16 cellular contexts compared by ENCODE assay signal in the genomic region with DNA sequence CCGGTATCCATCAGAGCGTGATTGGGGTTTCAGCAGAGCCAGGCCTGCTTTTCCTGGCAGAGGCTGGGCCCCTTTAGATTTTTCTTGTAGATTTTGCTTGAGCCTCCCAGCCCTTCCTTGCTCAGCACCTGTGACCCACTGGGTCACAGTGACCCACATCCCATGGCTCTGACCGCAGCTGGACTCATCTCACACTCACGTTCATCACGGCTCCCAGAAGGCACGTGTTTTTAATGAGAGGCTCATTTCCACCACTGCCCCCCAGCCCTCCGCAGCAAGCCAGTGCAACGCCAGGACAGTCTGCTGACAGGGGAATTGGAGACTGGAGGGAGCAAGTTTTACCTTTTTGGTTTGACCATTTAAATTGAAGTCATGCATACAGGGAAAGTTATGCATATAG.
A peak's percentile ranks its signal among the peaks of the same experiment; 100 is the strongest.
DNase-seq lines count a peak whose midpoint lies in the region; ATAC-seq and TF ChIP-seq lines count a peak whose summit lies in the region.
"Had no signal": no experiment of that assay in that cellular context is flagged by ENCODE, and none has a peak within 500 bp of the region (broad histone marks: within the 10 kb centered on the region; RNA-seq: fewer than 3 reads in every experiment).

No MANE protein-coding gene starts in this region.

- no peak for TF ChIP-seq CTCF in DOHH2 (IDR thresholded peaks at IDR 0.05; ENCODE audit: low read depth, low read length, poor library complexity, severe bottlenecking)
- no peak for TF ChIP-seq CTCF in OCI-LY1 (IDR thresholded peaks at IDR 0.05; ENCODE audit: low read length)
- TF ChIP-seq CTCF in foreskin fibroblast (IDR thresholded peaks at IDR 0.05; ENCODE audit: low read depth, low read length) = no peak
- TF ChIP-seq CTCF in GM10266 (IDR thresholded peaks at IDR 0.05; ENCODE audit: control insufficient read depth, insufficient read depth, low read depth, missing control alignments) = no peak

- H3K4me3 Mint-ChIP-seq in stimulated activated effector memory CD8-positive, alpha-beta T cell treated with anti-CD3 and anti-CD28 coated beads, Interleukin-12 subunit alpha, Interleukin-12 subunit beta, amount 100 ng/mL, for 72 hours = no peak overlapping the region
- H3K4me3 Mint-ChIP-seq: CD4-positive, alpha-beta T cell had no signal

- H3K27me3 ChIP-seq in DOHH2 (ENCODE audit: control insufficient read depth, low read length) (no peaks in the 10 kb centered on the region), OCI-LY1 (ENCODE audit: insufficient read depth, low read length) (no peaks in the 10 kb centered on the region)

- H3K9me3 ChIP-seq in DOHH2 (ENCODE audit: control insufficient read depth, insufficient read depth, low read length) = no peaks in the 10 kb centered on the region
- H3K9me3 ChIP-seq in OCI-LY1 (ENCODE audit: low read length) = no peaks in the 10 kb centered on the region

- H3K4me1 Mint-ChIP-seq in stimulated activated effector memory CD8-positive, alpha-beta T cell treated with anti-CD3 and anti-CD28 coated beads, Interleukin-12 subunit alpha, Interleukin-12 subunit beta, amount 100 ng/mL, for 72 hours = no peaks in the 10 kb centered on the region

- peak overlapping the region; percentile 10 for H3K27ac Mint-ChIP-seq in stimulated activated effector memory CD8-positive, alpha-beta T cell treated with anti-CD3 and anti-CD28 coated beads, Interleukin-12 subunit alpha, Interleukin-12 subunit beta, amount 100 ng/mL, for 72 hours
- H3K27ac Mint-ChIP-seq: CD4-positive, alpha-beta T cell had no signal

- no peaks in the 10 kb centered on the region for H3K9me2 ChIP-seq in DOHH2 (replicated peaks; ENCODE audit: control insufficient read depth, low read length)
- H3K9me2 ChIP-seq in OCI-LY1 (ENCODE audit: low read depth, low read length) = no peaks in the 10 kb centered on the region

- 0 out of 2 replicates have a peak, but pooled peaks cover 3% of the 10 kb centered on the region for H4K20me1 ChIP-seq in DOHH2 (ENCODE audit: control insufficient read depth, insufficient read depth, low read depth, low read length)
- no peaks in the 10 kb centered on the region for H4K20me1 ChIP-seq in OCI-LY1 (ENCODE audit: insufficient read depth, low read length)

- H3K79me2 ChIP-seq in DOHH2 (ENCODE audit: control insufficient read depth, low read length) (peaks cover 94% of the 10 kb centered on the region), OCI-LY1 (ENCODE audit: insufficient read depth, low read length) (peaks cover 37% of the 10 kb centered on the region)

- H3K4me3 ChIP-seq in DOHH2 (ENCODE audit: low read length) (no peak overlapping the region), OCI-LY1 (ENCODE audit: low read depth, low read length, poor library complexity, severe bottlenecking) (no peak overlapping the region), foreskin fibroblast (ENCODE audit: low read depth in 1 of 2, low read length in 2 of 2) (no peak overlapping the region)
- H3K4me3 ChIP-seq: GM12878, PC-9 had no signal

- peak overlapping the region; percentile 27 for H3K4me2 ChIP-seq in DOHH2 (ENCODE audit: low read length)
- peak overlapping the region; percentile 2; the same call in 1 of the 2 replicates for H3K4me2 ChIP-seq in OCI-LY1 (ENCODE audit: low read length)
- H3K4me2 ChIP-seq: PC-9 had no signal

- H3K36me3 ChIP-seq in DOHH2 (ENCODE audit: control insufficient read depth, low read length) (peaks cover 20% of the 10 kb centered on the region), OCI-LY1 (ENCODE audit: insufficient read depth, low read length) (peaks cover 27% of the 10 kb centered on the region)

- ATAC-seq in stimulated activated effector memory CD8-positive, alpha-beta T cell treated with anti-CD3 and anti-CD28 coated beads, Interleukin-12 subunit alpha, Interleukin-12 subunit beta, amount 100 ng/mL, for 72 hours = no peak
- no peak for ATAC-seq in GM21423 (IDR thresholded peaks at IDR 0.05; ENCODE audit: unreplicated experiment)
- ATAC-seq: GM12878 had no signal

- H3F3A ChIP-seq in DOHH2 (ENCODE audit: control insufficient read depth, insufficient read depth) = peaks cover 16% of the 10 kb centered on the region
- peaks cover 13% of the 10 kb centered on the region for H3F3A ChIP-seq in OCI-LY1 (ENCODE audit: insufficient read depth, low read length)

- H3K9ac ChIP-seq in OCI-LY1 (ENCODE audit: low read length) = no peak overlapping the region; the same call in 1 of the 2 replicates

- no peak overlapping the region for H2AFZ ChIP-seq in OCI-LY1 (ENCODE audit: low read length)
- H2AFZ ChIP-seq: PC-9 had no signal

- DNase-seq in foreskin fibroblast (peak; percentile 18 to 48), GM03348 (ENCODE audit: low spot score) (no peak), GM10266 (ENCODE audit: extremely low spot score) (no peak)
- DNase-seq in stimulated activated effector memory CD8-positive, alpha-beta T cell treated with anti-CD3 and anti-CD28 coated beads, Interleukin-12 subunit alpha, Interleukin-12 subunit beta, amount 100 ng/mL, for 72 hours (ENCODE audit: low spot score in 2 of 2) = no peak
- DNase-seq: Calu3; CD4-positive, alpha-beta T cell; DMS79; NCI-H1417 treated with DMSO at 0.1 percent for 48 hours; NCI-H1930; NCI-H510A; NCI-H774; PC-9 had no signal

- H3K4me1 ChIP-seq in DOHH2 (ENCODE audit: control insufficient read depth, low read length) (peaks cover 83% of the 10 kb centered on the region), OCI-LY1 (ENCODE audit: insufficient read depth, low read length, severe bottlenecking) (peaks cover 75% of the 10 kb centered on the region)

- no peaks in the 10 kb centered on the region for H3K9me3 Mint-ChIP-seq in stimulated activated effector memory CD8-positive, alpha-beta T cell treated with anti-CD3 and anti-CD28 coated beads, Interleukin-12 subunit alpha, Interleukin-12 subunit beta, amount 100 ng/mL, for 72 hours
- H3K9me3 Mint-ChIP-seq: CD4-positive, alpha-beta T cell had no signal

- H3K36me3 Mint-ChIP-seq in stimulated activated effector memory CD8-positive, alpha-beta T cell treated with anti-CD3 and anti-CD28 coated beads, Interleukin-12 subunit alpha, Interleukin-12 subunit beta, amount 100 ng/mL, for 72 hours = peaks cover 6% of the 10 kb centered on the region

- H3K27ac ChIP-seq in DOHH2 (ENCODE audit: low read depth, low read length) (no peak overlapping the region), OCI-LY1 (ENCODE audit: low read depth, low read length, poor library complexity, severe bottlenecking) (peak overlapping the region; percentile 55)
- H3K27ac ChIP-seq: PC-9 had no signal

Comparison
In these comparisons a context has a peak if more than half of its experiments do, and no peak if none do; other contexts are left out.
1. DNase-seq: peak in foreskin fibroblast (2 of 2); none in stimulated activated effector memory CD8-positive, alpha-beta T cell treated with anti-CD3 and anti-CD28 coated beads, Interleukin-12 subunit alpha, Interleukin-12 subunit beta, amount 100 ng/mL, for 72 hours (0 of 2), GM03348 (single experiment) and GM10266 (single experiment).